Comparison of ENCODE assay signal across 8 cellular contexts in genomic region chr9:111399772-111400563, GRCh38.
A peak's percentile ranks its signal among the peaks of the same experiment; 100 is the strongest.
DNase-seq lines count a peak whose midpoint lies in the region; ATAC-seq and TF ChIP-seq lines count a peak whose summit lies in the region.

No MANE protein-coding gene starts in this region.

- ATAC-seq in HG03442 (IDR thresholded peaks at IDR 0.05; ENCODE audit: unreplicated experiment) (no peak), GM21381 (IDR thresholded peaks at IDR 0.05; ENCODE audit: unreplicated experiment) (no peak)

- TF ChIP-seq CTCF in choroid plexus epithelial cell (conservative IDR thresholded peaks at IDR 0.05; ENCODE audit: low read depth, low read length): peak; percentile 59

- no peak overlapping the region for H3K4me3 ChIP-seq in choroid plexus epithelial cell (ENCODE audit: low read depth, low read length)

- peak; percentile 1 for DNase-seq in NK-92 treated with Interleukin-12 subunit alpha and Interleukin-12 subunit beta, amount 100 ng/mL, for 24 hours (lab: John Stamatoyannopoulos, UW)
- DNase-seq in NK-92 (lab: John Stamatoyannopoulos, UW; ENCODE audit: unreplicated experiment) (no peak), NCI-H1105 (lab: John Stamatoyannopoulos, UW) (peak; percentile 10), choroid plexus epithelial cell (ENCODE audit: low read depth) (peak; percentile 44), renal cortical epithelial cell (ENCODE audit: low read depth) (peak; percentile 35), NCI-H446 treated with DMSO at 0.1 percent for 48 hours (lab: John Stamatoyannopoulos, UW) (no peak)

Comparison
In these comparisons a context has a peak if more than half of its experiments do, and no peak if none do; other contexts are left out.
1. DNase-seq: peak in NK-92 treated with Interleukin-12 subunit alpha and Interleukin-12 subunit beta, amount 100 ng/mL, for 24 hours (single experiment), NCI-H1105 (single experiment), choroid plexus epithelial cell (single experiment) and renal cortical epithelial cell (single experiment); none in NK-92 (single experiment) and NCI-H446 treated with DMSO at 0.1 percent for 48 hours (single experiment).